ENCODE assay signal across 25 cellular contexts in genomic region chr20:32958574-32958973, GRCh38. TPM values are rescaled to one million over a fixed set of nuclear protein-coding genes. Genes with fewer than 3 reads are reported as not detected.
DNase-seq lines count a peak whose midpoint lies in the region; ATAC-seq and TF ChIP-seq lines count a peak whose summit lies in the region.
"Had no signal": no experiment of that assay in that cellular context is flagged by ENCODE, and none has a peak within 500 bp of the region (broad histone marks: within the 10 kb centered on the region; RNA-seq: fewer than 3 reads in every experiment).

No MANE protein-coding gene starts in this region.

- ATAC-seq in heart left ventricle, result no peak
- no peak for ATAC-seq in HG02571 (IDR thresholded peaks at IDR 0.05; ENCODE audit: unreplicated experiment)
- no peak for ATAC-seq in HG03342 (IDR thresholded peaks at IDR 0.05; ENCODE audit: unreplicated experiment)
- ATAC-seq: GM12878, HCT116 had no signal

- TF ChIP-seq EP300 in sigmoid colon (IDR thresholded peaks at IDR 0.05), result no peak

- no peaks in the 10 kb centered on the region for H3K27me3 ChIP-seq in right atrium auricular region
- peaks cover 0 to 5% (median 0%) of the 10 kb centered on the region in 9 donors for H3K27me3 ChIP-seq in heart left ventricle
- no peaks in the 10 kb centered on the region for H3K27me3 ChIP-seq in sigmoid colon
- H3K27me3 ChIP-seq: BLaER1 treated with 17β-estradiol and CSF1 and Interleukin-3, amounts not matched to agents 10 nM and 100 nM had no signal

- TF ChIP-seq CTCF in right atrium auricular region (IDR thresholded peaks at IDR 0.05) (no peak), heart left ventricle (IDR thresholded peaks at IDR 0.05) (no peak), sigmoid colon (IDR thresholded peaks at IDR 0.05) (no peak)

- H3K9me3 ChIP-seq in right atrium auricular region (peaks cover 4 to 23% of the 10 kb centered on the region in 2 donors), heart left ventricle (peaks cover 0 to 40% (median 14%) of the 10 kb centered on the region in 12 donors), sigmoid colon (peaks cover 0 to 14% (median 7%) of the 10 kb centered on the region in 4 donors)
- H3K9me3 ChIP-seq: BE2C had no signal

- no peak overlapping the region for H3K4me3 ChIP-seq in right atrium auricular region
- no peak overlapping the region for H3K4me3 ChIP-seq in heart left ventricle
- no peak overlapping the region for H3K4me3 ChIP-seq in sigmoid colon
- H3K4me3 ChIP-seq: BLaER1 treated with 17β-estradiol and CSF1 and Interleukin-3, amounts not matched to agents 10 nM and 100 nM; GM12878; GM23248 had no signal

- H3K36me3 ChIP-seq in right atrium auricular region (no peaks in the 10 kb centered on the region), heart left ventricle (no peaks in the 10 kb centered on the region), sigmoid colon (no peaks in the 10 kb centered on the region)
- H3K36me3 ChIP-seq: BE2C had no signal

- H3K4me1 ChIP-seq in right atrium auricular region (no peaks in the 10 kb centered on the region), heart left ventricle (no peaks in the 10 kb centered on the region), sigmoid colon (no peaks in the 10 kb centered on the region)
- H3K4me1 ChIP-seq: BE2C had no signal

- DNase-seq in right atrium auricular region (ENCODE audit: low spot score) (peak; percentile 21), heart left ventricle (no peak), iPS-NIHi7 (ENCODE audit: extremely low spot score) (peak; percentile 2), sigmoid colon (peak; percentile 24), ureter (ENCODE audit: low spot score) (no peak), NCI-H1092 (lab: John Stamatoyannopoulos, UW) (no peak)
- DNase-seq: AML-193; BE2C; CD4-positive, alpha-beta T cell; CD8-positive, alpha-beta memory T cell; DMS 273 treated with DMSO at 0.1 percent for 48 hours; DMS79; EL; GDM1; GM23248; H9 had no signal

- H3K27ac ChIP-seq in right atrium auricular region (no peak overlapping the region), heart left ventricle (no peak overlapping the region), sigmoid colon (no peak overlapping the region)
- H3K27ac ChIP-seq: 22Rv1; BLaER1 treated with 17β-estradiol and CSF1 and Interleukin-3, amounts not matched to agents 10 nM and 100 nM; GM23248 had no signal

- TF ChIP-seq POLR2A in heart left ventricle (IDR thresholded peaks at IDR 0.05) (no peak), sigmoid colon (IDR thresholded peaks at IDR 0.05) (no peak)

- intact Hi-C loops in heart left ventricle (cut with DNase I) (no loop called here), sigmoid colon (cut with DNase I) (no loop called here)

RNA-seq across cellular contexts. Expression of gene SUN5, which starts 45.7 kb away (rescaled TPM):
- total RNA-seq in right atrium auricular region, result not detected
- total RNA-seq in heart left ventricle, result not detected
- polyA plus RNA-seq in heart left ventricle, result not detected
- not detected for total RNA-seq in sigmoid colon
- not detected for polyA plus RNA-seq in sigmoid colon
- total RNA-seq in ureter, result not detected
- total RNA-seq: CD4-positive, alpha-beta T cell; CD8-positive, alpha-beta memory T cell; GM12878; GM23248; H1; H9 had no signal
- polyA plus RNA-seq: AG04450; CD14-positive monocyte; CD8-positive, alpha-beta memory T cell; GM12878; GM23248; H1 had no signal

RNA-seq across cellular contexts. Expression of gene BPIFB2, which starts 48.9 kb away (rescaled TPM):
- total RNA-seq in right atrium auricular region, result not detected
- total RNA-seq in heart left ventricle, result not detected
- not detected for polyA plus RNA-seq in heart left ventricle
- total RNA-seq in sigmoid colon, result not detected
- polyA plus RNA-seq in sigmoid colon, result not detected
- not detected for total RNA-seq in ureter
- total RNA-seq: CD4-positive, alpha-beta T cell; CD8-positive, alpha-beta memory T cell; GM12878; GM23248; H1; H9 had no signal
- polyA plus RNA-seq: AG04450; CD14-positive monocyte; CD8-positive, alpha-beta memory T cell; GM12878; GM23248; H1 had no signal

Comparison
In these comparisons a context has a peak if more than half of its experiments do, and no peak if none do; other contexts are left out.
1. DNase-seq: peak in right atrium auricular region (single experiment), iPS-NIHi7 (single experiment) and sigmoid colon (single experiment); none in heart left ventricle (0 of 5), ureter (single experiment) and NCI-H1092 (single experiment).